21 cellular contexts compared by ENCODE assay signal in genomic region chr2:232211743-232212686, GRCh38.
DNase-seq lines count a peak whose midpoint lies in the region; ATAC-seq and TF ChIP-seq lines count a peak whose summit lies in the region.
"Had no signal": no experiment of that assay in that cellular context is flagged by ENCODE, and none has a peak within 500 bp of the region (broad histone marks: within the 10 kb centered on the region; RNA-seq: fewer than 3 reads in every experiment).

No MANE protein-coding gene starts in this region.

- no peaks in the 10 kb centered on the region for H3F3A ChIP-seq in Loucy (ENCODE audit: low read depth)

- no peaks in the 10 kb centered on the region for H3K9me3 ChIP-seq in Loucy (ENCODE audit: insufficient read depth, low read depth, low read length)
- H3K9me3 ChIP-seq: body of pancreas, left lung had no signal

- H3K4me1 ChIP-seq in Loucy (ENCODE audit: insufficient read depth, low read length, poor library complexity, severe bottlenecking) = peaks cover 10% of the 10 kb centered on the region
- H3K4me1 ChIP-seq: body of pancreas, left lung had no signal

- no peaks in the 10 kb centered on the region for H3K27me3 ChIP-seq in Loucy (ENCODE audit: insufficient read depth, low read length, poor library complexity, severe bottlenecking)
- H3K27me3 ChIP-seq: body of pancreas, left lung had no signal

- peak overlapping the region; percentile 58 for H3K4me2 ChIP-seq in Loucy (ENCODE audit: low read depth, low read length, poor library complexity, severe bottlenecking)

- H3K9ac ChIP-seq in Loucy (ENCODE audit: low read depth, low read length, poor library complexity, severe bottlenecking) = no peak overlapping the region

- H3K79me2 ChIP-seq in Loucy (ENCODE audit: insufficient read depth, low read length) = no peaks in the 10 kb centered on the region

- peak; percentile 54 for ATAC-seq in GM21360 (IDR thresholded peaks at IDR 0.05; ENCODE audit: unreplicated experiment)
- peak; percentile 82 for ATAC-seq in esophagus mucosa
- ATAC-seq in HG03095 (IDR thresholded peaks at IDR 0.05; ENCODE audit: unreplicated experiment) = no peak
- ATAC-seq: body of pancreas; left lung; stimulated activated effector memory CD8-positive, alpha-beta T cell treated with anti-CD3 and anti-CD28 coated beads, Interleukin-12 subunit alpha, Interleukin-12 subunit beta, amount 100 ng/mL, for 72 hours; WTC11 had no signal

- peak; percentile 35 for DNase-seq in GM12865 (ENCODE audit: low read depth)
- DNase-seq in AG08395 (ENCODE audit: low spot score) = no peak
- no peak for DNase-seq in activated CD4-positive, alpha-beta T cell treated with anti-CD3 and anti-CD28 coated beads for 48 hours
- no peak for DNase-seq in NCI-H1694 treated with DMSO at 0.1 percent for 48 hours (lab: John Stamatoyannopoulos, UW)
- DNase-seq: activated naive CD4-positive, alpha-beta T cell; AML-193; body of pancreas; effector CD8-positive, alpha-beta T cell; hypothalamus; IMR-90; left lung; NCI-H1417 treated with DMSO at 0.1 percent for 48 hours; NCI-H524 treated with DMSO at 0.1 percent for 48 hours; T-helper 1 cell had no signal

- H2AFZ ChIP-seq in Loucy (ENCODE audit: low read length) = no peak overlapping the region

- H3K9me2 ChIP-seq in Loucy (replicated peaks; ENCODE audit: low read depth, low read length) = no peaks in the 10 kb centered on the region

- no peaks in the 10 kb centered on the region for H4K20me1 ChIP-seq in Loucy (ENCODE audit: insufficient read depth, low read length, poor library complexity, severe bottlenecking)

- H3K4me3 ChIP-seq in GM12865 (ENCODE audit: low read depth, low read length) = no peak overlapping the region
- no peak overlapping the region for H3K4me3 ChIP-seq in Loucy (ENCODE audit: low read length, poor library complexity, severe bottlenecking)
- H3K4me3 ChIP-seq: body of pancreas, left lung, skin epidermis had no signal

- no peak for TF ChIP-seq CTCF in GM12865 (IDR thresholded peaks at IDR 0.05; ENCODE audit: insufficient read depth, low read depth, low read length, missing control alignments)
- no peak for TF ChIP-seq CTCF in Loucy (conservative IDR thresholded peaks at IDR 0.05; ENCODE audit: low read length)

- no peaks in the 10 kb centered on the region; the same call in 1 of the 2 replicates for H3K36me3 ChIP-seq in Loucy (ENCODE audit: insufficient read depth, low read length)
